In the genomic region with DNA sequence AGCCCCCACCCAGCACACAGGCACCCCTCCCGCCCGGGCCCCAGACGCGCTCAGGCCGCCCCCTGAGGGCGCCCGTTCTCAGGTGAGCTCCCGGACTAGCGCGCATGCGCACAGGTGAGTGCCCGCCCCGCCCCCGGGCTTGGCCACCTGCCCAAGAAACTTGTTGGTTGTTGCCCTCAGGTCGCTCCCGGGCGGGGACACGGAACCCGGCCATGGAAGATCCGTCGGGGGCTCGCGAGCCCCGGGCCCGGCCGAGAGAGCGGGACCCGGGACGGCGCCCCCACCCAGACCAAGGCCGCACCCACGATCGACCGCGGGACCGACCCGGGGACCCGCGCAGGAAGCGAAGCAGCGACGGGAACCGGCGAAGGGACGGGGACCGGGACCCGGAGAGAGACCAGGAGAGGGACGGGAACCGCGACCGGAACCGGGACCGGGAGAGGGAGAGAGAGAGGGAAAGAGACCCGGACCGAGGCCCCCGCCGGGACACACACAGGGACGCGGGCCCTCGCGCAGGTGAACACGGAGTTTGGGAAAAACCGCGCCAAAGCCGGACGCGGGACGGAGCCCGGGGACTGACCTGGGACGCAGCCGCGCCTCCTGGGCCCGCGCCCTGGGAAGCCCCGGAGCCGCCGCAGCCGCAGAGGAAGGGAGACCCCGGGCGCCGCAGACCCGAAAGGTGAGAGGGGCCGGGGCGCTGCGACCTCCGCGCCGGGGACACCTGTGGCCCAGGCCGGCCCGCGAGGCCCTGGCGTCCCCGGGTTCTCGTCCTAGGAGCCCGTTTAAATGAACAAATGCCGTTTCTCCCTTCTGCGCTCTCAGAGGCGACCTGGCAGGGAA, we compare ENCODE assay signal across 8 cellular contexts. TPM values are rescaled to one million over a fixed set of nuclear protein-coding genes. Genes with fewer than 3 reads are reported as not detected.
DNase-seq lines count a peak whose midpoint lies in the region; ATAC-seq and TF ChIP-seq lines count a peak whose summit lies in the region.

A gene with protein sequence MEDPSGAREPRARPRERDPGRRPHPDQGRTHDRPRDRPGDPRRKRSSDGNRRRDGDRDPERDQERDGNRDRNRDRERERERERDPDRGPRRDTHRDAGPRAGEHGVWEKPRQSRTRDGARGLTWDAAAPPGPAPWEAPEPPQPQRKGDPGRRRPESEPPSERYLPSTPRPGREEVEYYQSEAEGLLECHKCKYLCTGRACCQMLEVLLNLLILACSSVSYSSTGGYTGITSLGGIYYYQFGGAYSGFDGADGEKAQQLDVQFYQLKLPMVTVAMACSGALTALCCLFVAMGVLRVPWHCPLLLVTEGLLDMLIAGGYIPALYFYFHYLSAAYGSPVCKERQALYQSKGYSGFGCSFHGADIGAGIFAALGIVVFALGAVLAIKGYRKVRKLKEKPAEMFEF (plus strand): TSS at position 167 of the 840 bp plus-strand sequence. CDS start 46 bp downstream, at position 213.

- H3K27ac ChIP-seq in CD8-positive, alpha-beta T cell (ENCODE audit: low read depth, low read length) = no peak within 1 kb of the TSS
- H3K27ac ChIP-seq in rectal smooth muscle tissue (ENCODE audit: low read depth, low read length) = no peak within 1 kb of the TSS

- H3K4me1 ChIP-seq in CD8-positive, alpha-beta T cell (ENCODE audit: insufficient read depth, low read length) = peaks cover 8% of the 10 kb centered on the region
- no peaks in the 10 kb centered on the region for H3K4me1 ChIP-seq in rectal smooth muscle tissue (ENCODE audit: control insufficient read depth, insufficient read depth, low read length)
- no peaks in the 10 kb centered on the region for H3K4me1 ChIP-seq in BE2C

- no peak within 1 kb of the TSS for H3K27ac Mint-ChIP-seq in CD8-positive, alpha-beta T cell

- no peak for TF ChIP-seq CTCF in CD8-positive, alpha-beta T cell (IDR thresholded peaks at IDR 0.05)
- TF ChIP-seq CTCF in fibroblast of villous mesenchyme (IDR thresholded peaks at IDR 0.05; ENCODE audit: insufficient read depth, low read depth, low read length) (no peak), BE2C (IDR thresholded peaks at IDR 0.05; ENCODE audit: low read depth, low read length) (no peak)

- no peaks in the 10 kb centered on the region for H3K9me3 ChIP-seq in CD8-positive, alpha-beta T cell (ENCODE audit: low read length)
- H3K9me3 ChIP-seq in BE2C = no peaks in the 10 kb centered on the region; the same call in 1 of the 2 replicates

- ATAC-seq in CD8-positive, alpha-beta T cell = no peak
- no peak for ATAC-seq in HG03159 (IDR thresholded peaks at IDR 0.05; ENCODE audit: unreplicated experiment)
- ATAC-seq in GM18505 (IDR thresholded peaks at IDR 0.05; ENCODE audit: unreplicated experiment) = no peak

- H3K36me3 Mint-ChIP-seq in CD8-positive, alpha-beta T cell = no peaks in the 10 kb centered on the region

- peak within 1 kb of the TSS; percentile 48 for H3K4me3 ChIP-seq in CD8-positive, alpha-beta T cell (ENCODE audit: low read depth, low read length)
- H3K4me3 ChIP-seq in fibroblast of villous mesenchyme (ENCODE audit: low read depth, low read length) = peak within 1 kb of the TSS; percentile 40
- peak within 1 kb of the TSS; percentile 65 for H3K4me3 ChIP-seq in rectal smooth muscle tissue (ENCODE audit: low read length)
- no peak within 1 kb of the TSS for H3K4me3 ChIP-seq in BE2C (ENCODE audit: low read depth, low read length)

- peaks cover 12% of the 10 kb centered on the region for H3K27me3 ChIP-seq in CD8-positive, alpha-beta T cell (ENCODE audit: insufficient read depth, low read length)
- peaks cover 5% of the 10 kb centered on the region for H3K27me3 ChIP-seq in rectal smooth muscle tissue (ENCODE audit: control insufficient read depth, insufficient read depth, low read length)
- peaks cover 28% of the 10 kb centered on the region for H3K27me3 ChIP-seq in BE2C

- peaks cover 21% of the 10 kb centered on the region for H3K27me3 Mint-ChIP-seq in CD8-positive, alpha-beta T cell (ENCODE audit: low read depth)

- H3K36me3 ChIP-seq in CD8-positive, alpha-beta T cell (ENCODE audit: insufficient read depth, low read length) = no peaks in the 10 kb centered on the region
- H3K36me3 ChIP-seq in rectal smooth muscle tissue (ENCODE audit: control insufficient read depth, insufficient read depth, low read length) (no peaks in the 10 kb centered on the region), BE2C (no peaks in the 10 kb centered on the region)

- H3K4me3 Mint-ChIP-seq in CD8-positive, alpha-beta T cell = peak within 1 kb of the TSS; percentile 61

- H3K9ac ChIP-seq in rectal smooth muscle tissue (ENCODE audit: low read length) = peak within 1 kb of the TSS; percentile 24

- intact Hi-C loops in CD8-positive, alpha-beta T cell (cut with DNase I, micrococcal nuclease) = no loop called here

- CTCF ChIA-PET in CD8-positive, alpha-beta T cell (lab: Charles Lee) = no interaction called here

- H3K4me1 Mint-ChIP-seq in CD8-positive, alpha-beta T cell (ENCODE audit: low read depth) = peaks cover 7% of the 10 kb centered on the region

- TF ChIP-seq EP300 in Ishikawa (IDR thresholded peaks at IDR 0.05; ENCODE audit: borderline replicate concordance) = no peak

- peak in 5 of 7 experiments; percentile 11 to 55 (median 30) for DNase-seq in CD8-positive, alpha-beta T cell
- DNase-seq in activated CD8-positive, alpha-beta memory T cell treated with anti-CD3 and anti-CD28 coated beads, Interleukin-2, amount 50 U/mL, for 4 hours = peak; percentile 29
- DNase-seq in fibroblast of villous mesenchyme (ENCODE audit: low read depth) (no peak), BE2C (no peak)

- no peaks in the 10 kb centered on the region for H3K9me3 Mint-ChIP-seq in CD8-positive, alpha-beta T cell

- POLR2A ChIA-PET in CD8-positive, alpha-beta T cell (lab: Charles Lee) = no interaction called here

- TF ChIP-seq RAD21 in Ishikawa (IDR thresholded peaks at IDR 0.05; ENCODE audit: low read depth) = peak; percentile 5; the same call in 1 of the 2 replicates

- no peak for TF ChIP-seq POLR2A in GM18505 (IDR thresholded peaks at IDR 0.05; ENCODE audit: borderline replicate concordance, extremely low read depth, insufficient read depth, insufficient read length)

TF ChIP-seq in Ishikawa, 13 proteins besides CTCF, POLR2A, EP300 and RAD21:
- TF ChIP-seq, protein P1, sequence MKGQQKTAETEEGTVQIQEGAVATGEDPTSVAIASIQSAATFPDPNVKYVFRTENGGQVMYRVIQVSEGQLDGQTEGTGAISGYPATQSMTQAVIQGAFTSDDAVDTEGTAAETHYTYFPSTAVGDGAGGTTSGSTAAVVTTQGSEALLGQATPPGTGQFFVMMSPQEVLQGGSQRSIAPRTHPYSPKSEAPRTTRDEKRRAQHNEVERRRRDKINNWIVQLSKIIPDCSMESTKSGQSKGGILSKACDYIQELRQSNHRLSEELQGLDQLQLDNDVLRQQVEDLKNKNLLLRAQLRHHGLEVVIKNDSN (IDR thresholded peaks at IDR 0.05) = no peak
- no peak for TF ChIP-seq TEAD4 (IDR thresholded peaks at IDR 0.05)
- TF ChIP-seq CEBPB (IDR thresholded peaks at IDR 0.05) = no peak
- TF ChIP-seq CREB1 (IDR thresholded peaks at IDR 0.05; ENCODE audit: low read depth) = no peak
- peak; percentile 62 for TF ChIP-seq ZBTB7A (IDR thresholded peaks at IDR 0.05; ENCODE audit: low read depth)
- no peak for TF ChIP-seq TCF12 (IDR thresholded peaks at IDR 0.05; ENCODE audit: low read depth)
- TF ChIP-seq, protein P2, sequence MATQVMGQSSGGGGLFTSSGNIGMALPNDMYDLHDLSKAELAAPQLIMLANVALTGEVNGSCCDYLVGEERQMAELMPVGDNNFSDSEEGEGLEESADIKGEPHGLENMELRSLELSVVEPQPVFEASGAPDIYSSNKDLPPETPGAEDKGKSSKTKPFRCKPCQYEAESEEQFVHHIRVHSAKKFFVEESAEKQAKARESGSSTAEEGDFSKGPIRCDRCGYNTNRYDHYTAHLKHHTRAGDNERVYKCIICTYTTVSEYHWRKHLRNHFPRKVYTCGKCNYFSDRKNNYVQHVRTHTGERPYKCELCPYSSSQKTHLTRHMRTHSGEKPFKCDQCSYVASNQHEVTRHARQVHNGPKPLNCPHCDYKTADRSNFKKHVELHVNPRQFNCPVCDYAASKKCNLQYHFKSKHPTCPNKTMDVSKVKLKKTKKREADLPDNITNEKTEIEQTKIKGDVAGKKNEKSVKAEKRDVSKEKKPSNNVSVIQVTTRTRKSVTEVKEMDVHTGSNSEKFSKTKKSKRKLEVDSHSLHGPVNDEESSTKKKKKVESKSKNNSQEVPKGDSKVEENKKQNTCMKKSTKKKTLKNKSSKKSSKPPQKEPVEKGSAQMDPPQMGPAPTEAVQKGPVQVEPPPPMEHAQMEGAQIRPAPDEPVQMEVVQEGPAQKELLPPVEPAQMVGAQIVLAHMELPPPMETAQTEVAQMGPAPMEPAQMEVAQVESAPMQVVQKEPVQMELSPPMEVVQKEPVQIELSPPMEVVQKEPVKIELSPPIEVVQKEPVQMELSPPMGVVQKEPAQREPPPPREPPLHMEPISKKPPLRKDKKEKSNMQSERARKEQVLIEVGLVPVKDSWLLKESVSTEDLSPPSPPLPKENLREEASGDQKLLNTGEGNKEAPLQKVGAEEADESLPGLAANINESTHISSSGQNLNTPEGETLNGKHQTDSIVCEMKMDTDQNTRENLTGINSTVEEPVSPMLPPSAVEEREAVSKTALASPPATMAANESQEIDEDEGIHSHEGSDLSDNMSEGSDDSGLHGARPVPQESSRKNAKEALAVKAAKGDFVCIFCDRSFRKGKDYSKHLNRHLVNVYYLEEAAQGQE (IDR thresholded peaks at IDR 0.05; ENCODE audit: low read depth) = no peak
- 0 out of 2 replicates have a peak, but pooled peaks have one; percentile 27 for TF ChIP-seq YY1 (IDR thresholded peaks at IDR 0.05; ENCODE audit: low read depth)
- no peak for TF ChIP-seq FOXM1 (IDR thresholded peaks at IDR 0.05; ENCODE audit: borderline replicate concordance, low read depth)
- TF ChIP-seq, protein P3, sequence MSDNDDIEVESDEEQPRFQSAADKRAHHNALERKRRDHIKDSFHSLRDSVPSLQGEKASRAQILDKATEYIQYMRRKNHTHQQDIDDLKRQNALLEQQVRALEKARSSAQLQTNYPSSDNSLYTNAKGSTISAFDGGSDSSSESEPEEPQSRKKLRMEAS (IDR thresholded peaks at IDR 0.05) = peak; percentile 13; the same call in 1 of the 2 replicates
- TF ChIP-seq EGR1 (IDR thresholded peaks at IDR 0.05) = peak; percentile 62; the same call in 1 of the 2 replicates
- TF ChIP-seq TAF1 (IDR thresholded peaks at IDR 0.05; ENCODE audit: low read depth) = peak; percentile 61; the same call in 1 of the 2 replicates
- peak; percentile 87 for TF ChIP-seq NFIC (IDR thresholded peaks at IDR 0.05)

RNA-seq across cellular contexts. Expression of the gene that starts here (rescaled TPM):
- total RNA-seq in CD8-positive, alpha-beta T cell = not detected
- total RNA-seq in fibroblast of villous mesenchyme = under 0.01 TPM in 1 of 2 replicates, not detected in the other
- not detected for polyA plus RNA-seq in BE2C (2012; ENCODE audit: insufficient read depth, insufficient read length, low read depth)

Comparison
In these comparisons a context has a peak if more than half of its experiments do, and no peak if none do; other contexts are left out.
1. Peak in DNase-seq and H3K4me3 ChIP-seq in CD8-positive, alpha-beta T cell; RNA of the gene not detected or under 1 TPM.